20 cellular contexts compared by ENCODE assay signal in the genomic region with DNA sequence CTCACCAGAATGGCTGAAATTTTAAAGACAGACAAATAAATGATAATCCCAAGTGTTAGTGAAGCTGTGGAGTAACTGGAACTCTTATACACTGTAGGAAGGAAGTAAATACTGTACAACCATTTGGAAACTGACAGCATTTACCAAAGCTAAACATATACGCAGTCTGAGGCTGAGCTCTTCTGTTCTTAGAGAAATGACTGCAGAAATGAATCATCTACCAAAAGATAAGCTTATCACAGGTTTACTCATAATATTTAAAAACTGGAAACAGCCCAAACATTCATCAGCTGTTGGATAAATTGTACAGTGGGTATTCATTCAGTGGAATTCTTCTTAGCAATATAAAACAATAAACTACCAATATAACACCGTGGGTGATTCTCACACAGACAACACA.
DNase-seq lines count a peak whose midpoint lies in the region; ATAC-seq, FAIRE-seq and TF ChIP-seq lines count a peak whose summit lies in the region.
"Had no signal": no experiment of that assay in that cellular context is flagged by ENCODE, and none has a peak within 500 bp of the region (broad histone marks: within the 10 kb centered on the region; RNA-seq: fewer than 3 reads in every experiment).

No MANE protein-coding gene starts in this region.

- H3K9ac ChIP-seq in IMR-90 (ENCODE audit: low read depth, low read length) (no peak overlapping the region), fibroblast of lung (ENCODE audit: insufficient read depth, low read length) (no peak overlapping the region)

- no peak overlapping the region for H2BK5ac ChIP-seq in IMR-90 (ENCODE audit: low read depth, low read length, poor library complexity, severe bottlenecking)

- WGBS in IMR-90 (ENCODE audit: extremely low coverage in 2 of 2, insufficient read length in 1 of 2), 2 experiments = no CpG with 5 or more reads among the region's 2 CpGs
- WGBS in body of pancreas, 2 donors = 31 to 35% methylated on average over 2 of the region's 2 CpGs
- 34 to 37% methylated on average over 2 of the region's 2 CpGs for WGBS in pancreas, 2 donors
- 88 to 91% methylated on average over 2 of the region's 2 CpGs for WGBS in testis, 2 donors

- no peak overlapping the region for H3K56ac ChIP-seq in IMR-90 (ENCODE audit: extremely low read depth, insufficient read depth, low read length)

- no TSS peak for BruUV-seq in IMR-90 (replicated peaks; lab: Mats Ljungman, UMichigan)

- no peak overlapping the region for H2BK20ac ChIP-seq in IMR-90 (ENCODE audit: low read depth, low read length)

- dilution Hi-C loops in IMR-90 (cut with HindIII; ENCODE audit: low sequenced_read_pairs, unreplicated experiment) = no loop called here

- no peak overlapping the region for H3K23ac ChIP-seq in IMR-90 (ENCODE audit: low read depth, low read length)

- no peak overlapping the region for H4K8ac ChIP-seq in IMR-90 (ENCODE audit: low read depth in 2 of 2, low read length in 2 of 2)

- no peaks in the 10 kb centered on the region for H3K79me1 ChIP-seq in IMR-90 (ENCODE audit: low read depth in 1 of 2, low read length in 2 of 2)

- H3K27me3 ChIP-seq in IMR-90 (ENCODE audit: control insufficient read depth, insufficient read depth, low read length) = no peaks in the 10 kb centered on the region
- H3K27me3 ChIP-seq in body of pancreas = no peaks in the 10 kb centered on the region
- H3K27me3 ChIP-seq in fibroblast of lung (ENCODE audit: control insufficient read depth, insufficient read depth, low read length) = no peaks in the 10 kb centered on the region
- no peaks in the 10 kb centered on the region for H3K27me3 ChIP-seq in pancreas
- H3K27me3 ChIP-seq in testis = no peaks in the 10 kb centered on the region

- H3K9me3 ChIP-seq in IMR-90 (ENCODE audit: control insufficient read depth, insufficient read depth, low read length) = no peaks in the 10 kb centered on the region
- H3K9me3 ChIP-seq in body of pancreas = no peaks in the 10 kb centered on the region
- H3K9me3 ChIP-seq in fibroblast of lung (ENCODE audit: control insufficient read depth, insufficient read depth, low read depth, low read length) = no peaks in the 10 kb centered on the region
- H3K9me3 ChIP-seq in pancreas = no peaks in the 10 kb centered on the region
- H3K9me3 ChIP-seq in testis = no peaks in the 10 kb centered on the region
- H3K9me3 ChIP-seq: A549 had no signal

- 0 out of 2 replicates have a peak, but pooled peaks have one; percentile 0 for TF ChIP-seq RAD21 in IMR-90 (IDR thresholded peaks at IDR 0.05; ENCODE audit: low read length)

- no peak overlapping the region for H4K5ac ChIP-seq in IMR-90 (ENCODE audit: low read depth, low read length)

- H3K4me2 ChIP-seq in IMR-90 (ENCODE audit: low read depth, low read length) = peak overlapping the region; percentile 33; the same call in 1 of the 2 replicates
- no peak overlapping the region for H3K4me2 ChIP-seq in fibroblast of lung (ENCODE audit: extremely low read depth, insufficient read depth, low read length)
- H3K4me2 ChIP-seq: A549, PC-9 had no signal

- H2AFZ ChIP-seq in IMR-90 (replicated peaks; ENCODE audit: low read length, poor library complexity) (no peak overlapping the region), fibroblast of lung (ENCODE audit: low read length) (no peak overlapping the region)
- H2AFZ ChIP-seq: PC-9 had no signal

- no peak for TF ChIP-seq CTCF in IMR-90 (conservative IDR thresholded peaks at IDR 0.05; ENCODE audit: low read depth, low read length)
- no peak for TF ChIP-seq CTCF in body of pancreas (IDR thresholded peaks at IDR 0.05)
- TF ChIP-seq CTCF in fibroblast of lung (conservative IDR thresholded peaks at IDR 0.05 in 1 of 2, IDR thresholded peaks at IDR 0.05 in 1 of 2; ENCODE audit: low read depth in 1 of 2, low read length in 2 of 2) = no peak
- no peak for TF ChIP-seq CTCF in pancreas (IDR thresholded peaks at IDR 0.05)
- TF ChIP-seq CTCF in testis (IDR thresholded peaks at IDR 0.05) = no peak

- H3K4me1 ChIP-seq in IMR-90 (ENCODE audit: control insufficient read depth, insufficient read depth, low read length) (peaks cover 2% of the 10 kb centered on the region; the same call in 1 of the 2 replicates), body of pancreas (peaks cover 12% of the 10 kb centered on the region), fibroblast of lung (ENCODE audit: control insufficient read depth, extremely low read depth, insufficient read depth, low read length) (no peaks in the 10 kb centered on the region), pancreas (peaks cover 0 to 4% (median 0%) of the 10 kb centered on the region in 3 donors), testis (no peaks in the 10 kb centered on the region)

- no peak overlapping the region for H2AK9ac ChIP-seq in IMR-90 (replicated peaks; ENCODE audit: low read depth, low read length, poor library complexity)

- peak; percentile 94 for ATAC-seq in IMR-90 (ENCODE audit: low read depth)
- ATAC-seq in body of pancreas = peak; percentile 53
- ATAC-seq in pancreas = peak; percentile 56 to 67 (median 66)
- ATAC-seq: A549, HCT116 had no signal

- no peak overlapping the region for H3K18ac ChIP-seq in IMR-90 (ENCODE audit: low read depth, low read length)

- H3K79me2 ChIP-seq in fibroblast of lung (ENCODE audit: control insufficient read depth, insufficient read depth, low read length) = no peaks in the 10 kb centered on the region

- peaks cover 29% of the 10 kb centered on the region for H3K36me3 ChIP-seq in IMR-90 (ENCODE audit: control insufficient read depth, insufficient read depth, low read length)
- no peaks in the 10 kb centered on the region for H3K36me3 ChIP-seq in body of pancreas (replicated peaks in 1 of 2; ENCODE audit: insufficient read depth in 1 of 2, low read depth in 2 of 2)
- no peaks in the 10 kb centered on the region for H3K36me3 ChIP-seq in fibroblast of lung (ENCODE audit: control insufficient read depth, insufficient read depth, low read length)
- H3K36me3 ChIP-seq in pancreas = peaks cover 0 to 5% (median 0%) of the 10 kb centered on the region in 3 donors
- H3K36me3 ChIP-seq in testis (ENCODE audit: low read depth, missing control alignments) = no peaks in the 10 kb centered on the region

- no peak for FAIRE-seq in pancreas (lab: Jason Lieb, UNC)
- FAIRE-seq: A549, H1, HTR-8/SVneo had no signal

- no peak for TF ChIP-seq POLR2A in IMR-90 (IDR thresholded peaks at IDR 0.05; ENCODE audit: low read depth, low read length)
- no peak for TF ChIP-seq POLR2A in body of pancreas (IDR thresholded peaks at IDR 0.05)
- no peak for TF ChIP-seq POLR2A in testis (IDR thresholded peaks at IDR 0.05)

- H2BK15ac ChIP-seq in IMR-90 (ENCODE audit: low read depth, low read length) = no peak overlapping the region

- no peak overlapping the region for H2BK120ac ChIP-seq in IMR-90 (ENCODE audit: low read depth, low read length)

- CTCF ChIA-PET in IMR-90 (lab: Yijun Ruan, JAX) = interaction anchor here (0.8 to 1.2 kb wide), 2 partner anchors 306 to 825 kb away, joined by 3 read pairs; no protein-coding TSS in a partner anchor

- H3K27ac ChIP-seq in IMR-90 (ENCODE audit: insufficient read depth, low read length) = no peak overlapping the region
- H3K27ac ChIP-seq in body of pancreas = no peak overlapping the region
- no peak overlapping the region for H3K27ac ChIP-seq in fibroblast of lung (ENCODE audit: insufficient read depth, low read length)
- no peak overlapping the region for H3K27ac ChIP-seq in pancreas
- no peak overlapping the region for H3K27ac ChIP-seq in testis
- H3K27ac ChIP-seq: A549, PC-9 had no signal

- no peak overlapping the region for H3K14ac ChIP-seq in IMR-90 (replicated peaks; ENCODE audit: low read depth, low read length)

- in situ Hi-C loops in IMR-90 (cut with MboI; ENCODE audit: low sequenced_read_pairs) = loop anchor here (25.0 kb wide), 1 partner anchor 604 kb away; no protein-coding TSS in a partner anchor

- peak; percentile 83 for DNase-seq in IMR-90
- DNase-seq in body of pancreas = no peak
- peak; percentile 19 to 70 for DNase-seq in fibroblast of lung (ENCODE audit: low read depth in 2 of 2)
- no peak for DNase-seq in pancreas
- DNase-seq in NCI-H187 (lab: John Stamatoyannopoulos, UW) = no peak
- no peak for DNase-seq in testis
- no peak for DNase-seq in NCI-H82 treated with DMSO at 0.1 percent for 48 hours (lab: John Stamatoyannopoulos, UW; ENCODE audit: unreplicated experiment)
- DNase-seq in NCI-H510A treated with DMSO at 0.1 percent for 48 hours (lab: John Stamatoyannopoulos, UW) = no peak
- DNase-seq: DMS79 treated with DMSO at 0.1 percent for 48 hours, MV-4-11, NCI-H1694, NCI-H2081 treated with DMSO at 0.1 percent for 48 hours, NCI-H446 treated with DMSO at 0.1 percent for 48 hours, PC-9, RPMI8226, SHP77 had no signal

- H3K9me1 ChIP-seq in IMR-90 (ENCODE audit: insufficient read depth, low read length) = 0 out of 2 replicates have a peak, but pooled peaks cover 2% of the 10 kb centered on the region

- H4K91ac ChIP-seq in IMR-90 (ENCODE audit: insufficient read depth, low read depth, low read length) = no peak overlapping the region

- H3K4me3 ChIP-seq in IMR-90 (ENCODE audit: insufficient read depth, low read depth, low read length) (no peak overlapping the region), body of pancreas (no peak overlapping the region), fibroblast of lung (replicated peaks in 1 of 4; ENCODE audit: control extremely low read depth in 1 of 4, insufficient read depth in 1 of 4, low read depth in 3 of 4, low read length in 4 of 4) (no peak overlapping the region), pancreas (no peak overlapping the region), testis (no peak overlapping the region)
- H3K4me3 ChIP-seq: A549, PC-9 had no signal

- POLR2A ChIA-PET in IMR-90 (lab: Charles Lee; ENCODE audit: unreplicated experiment) = no interaction called here

- intact Hi-C loops in IMR-90 (cut with micrococcal nuclease) = loop anchor here (5.0 kb wide), 1 partner anchor 824 kb away; a partner anchor contains a TSS
- intact Hi-C loops in body of pancreas (cut with DNase I) = no loop called here
- intact Hi-C loops in pancreas (cut with DNase I) = no loop called here
- intact Hi-C loops in testis (cut with DNase I; ENCODE audit: low total_unique reads) = loop anchor here (10.0 kb wide), 1 partner anchor 1116 kb away; no protein-coding TSS in a partner anchor

- H3K4ac ChIP-seq in IMR-90 (ENCODE audit: low read depth, low read length) = no peak overlapping the region

- H4K20me1 ChIP-seq in IMR-90 (ENCODE audit: insufficient read depth, low read length) = peaks cover 3% of the 10 kb centered on the region; the same call in 1 of the 2 replicates
- H4K20me1 ChIP-seq in fibroblast of lung (ENCODE audit: control insufficient read depth, extremely low read depth, insufficient read depth, low read length) = no peaks in the 10 kb centered on the region

- H2AK5ac ChIP-seq in IMR-90 (ENCODE audit: low read depth, low read length) = no peak overlapping the region

TF ChIP-seq in IMR-90, 13 proteins besides CTCF, POLR2A, EP300 and RAD21:
- TF ChIP-seq BHLHE40 (IDR thresholded peaks at IDR 0.05; ENCODE audit: low read depth, low read length) (no peak), FOS (IDR thresholded peaks at IDR 0.05; ENCODE audit: low read depth, low read length) (peak; percentile 22; the same call in 1 of the 2 replicates)

Comparison
In these comparisons a context has a peak if more than half of its experiments do, and no peak if none do; other contexts are left out.
1. DNase-seq: peak in IMR-90 (single experiment) and fibroblast of lung (2 of 2); none in body of pancreas (0 of 4), pancreas (0 of 6), NCI-H187 (0 of 2), testis (single experiment), NCI-H82 treated with DMSO at 0.1 percent for 48 hours (single experiment) and NCI-H510A treated with DMSO at 0.1 percent for 48 hours (single experiment).
2. intact Hi-C loops: an anchor here in IMR-90 (5.0 kb wide) and testis (10.0 kb wide); none called in body of pancreas and pancreas.
3. Peak in every context shown above with its lines, with median percentiles within 50 percentile points of each other: ATAC-seq.